ENCODE assay signal across 26 cellular contexts in genomic region chr17:12409082-12409481, GRCh38.
"Had no signal": no experiment of that assay in that cellular context is flagged by ENCODE, and none has a peak within 500 bp of the region (broad histone marks: within the 10 kb centered on the region; RNA-seq: fewer than 3 reads in every experiment).

No MANE protein-coding gene starts in this region.

- H3K27me3 Mint-ChIP-seq: naive B cell; natural killer cell treated with Interleukin-12 subunit alpha and Interleukin-12 subunit beta and Interleukin-15 and Interleukin-18, amount 100 ng/mL, for 72 hours had no signal

- H3K4me3 ChIP-seq: gastrocnemius medialis, heart left ventricle, hepatocyte, left ventricle myocardium inferior, lower lobe of right lung, mucosa of descending colon, neural progenitor cell, prostate gland, skin epidermis, thoracic aorta, tibial nerve, upper lobe of left lung had no signal

- H3K9me3 Mint-ChIP-seq: mesothelial cell of epicardium had no signal

- H3K4me3 Mint-ChIP-seq: mesothelial cell of epicardium; naive B cell; natural killer cell treated with Interleukin-12 subunit alpha and Interleukin-12 subunit beta and Interleukin-15 and Interleukin-18, amount 100 ng/mL, for 72 hours; neural progenitor cell had no signal

- H3K36me3 ChIP-seq: gastrocnemius medialis, heart left ventricle, left ventricle myocardium inferior, lower lobe of right lung, neural progenitor cell, prostate gland, thoracic aorta, tibial nerve, upper lobe of left lung had no signal

- H3K27ac ChIP-seq: gastrocnemius medialis, hepatocyte, left ventricle myocardium inferior, lower lobe of right lung, neural progenitor cell, prostate gland, skin epidermis, thoracic aorta, tibial nerve, upper lobe of left lung had no signal

- H3K4me1 ChIP-seq: gastrocnemius medialis, lower lobe of right lung, prostate gland, tibial nerve, upper lobe of left lung had no signal

- H3K27ac Mint-ChIP-seq: mesothelial cell of epicardium; naive B cell; natural killer cell treated with Interleukin-12 subunit alpha and Interleukin-12 subunit beta and Interleukin-15 and Interleukin-18, amount 100 ng/mL, for 72 hours; neural progenitor cell had no signal

- ATAC-seq: gastrocnemius medialis; heart left ventricle; left colon; lower lobe of right lung; mucosa of descending colon; natural killer cell treated with Interleukin-12 subunit alpha and Interleukin-12 subunit beta and Interleukin-15 and Interleukin-18, amount 100 ng/mL, for 72 hours; right cardiac atrium; stimulated activated naive CD8-positive, alpha-beta T cell treated with anti-CD3 and anti-CD28 coated beads, Interleukin-15, Interleukin-2, amounts not matched to agents 100 U/mL and 50 U/mL, for 24 hours had no signal

- H3K9me3 ChIP-seq: gastrocnemius medialis, heart left ventricle, left ventricle myocardium inferior, lower lobe of right lung, mucosa of descending colon, prostate gland, thoracic aorta, upper lobe of left lung had no signal

- H3K4me1 Mint-ChIP-seq: mesothelial cell of epicardium, naive B cell had no signal

- DNase-seq: cortex of kidney; effector CD4-positive, alpha-beta T cell; foreskin fibroblast; gastrocnemius medialis; heart left ventricle; kidney glomerular epithelial cell; left colon; left ventricle myocardium inferior; lower lobe of right lung; mucosa of descending colon; naive B cell; right cardiac atrium; stimulated activated CD4-positive, alpha-beta T cell treated with anti-CD3 and anti-CD28 coated beads, Interleukin-12 subunit alpha, Interleukin-12 subunit beta, amount 100 ng/mL, for 4 hours; stimulated activated CD4-positive, alpha-beta T cell treated with anti-CD3 and anti-CD28 coated beads, Interleukin-1b, Interleukin-23, amount 100 ng/mL, for 48 hours; stimulated activated CD4-positive, alpha-beta T cell treated with anti-CD3 and anti-CD28 coated beads, Interleukin-4, amount 100 ng/mL, for 1 hour; stimulated activated CD8-positive, alpha-beta memory T cell treated with anti-CD3 and anti-CD28 coated beads, Interleukin-4, amount 100 ng/mL, for 48 hours; stimulated activated naive CD8-positive, alpha-beta T cell treated with anti-CD3 and anti-CD28 coated beads, Interleukin-15, Interleukin-2, amounts not matched to agents 100 U/mL and 50 U/mL, for 24 hours had no signal

- H3K27me3 ChIP-seq: gastrocnemius medialis, heart left ventricle, hepatocyte, neural progenitor cell, tibial nerve, upper lobe of left lung had no signal

- H3K36me3 Mint-ChIP-seq: mesothelial cell of epicardium; naive B cell; natural killer cell treated with Interleukin-12 subunit alpha and Interleukin-12 subunit beta and Interleukin-15 and Interleukin-18, amount 100 ng/mL, for 72 hours; neural progenitor cell had no signal
